ENCODE assay signal across 8 cellular contexts in genomic region chr6:7050911-7051779, GRCh38. TPM values are rescaled to one million over a fixed set of nuclear protein-coding genes. Genes with fewer than 3 reads are reported as not detected.
A peak's percentile ranks its signal among the peaks of the same experiment; 100 is the strongest.
DNase-seq lines count a peak whose midpoint lies in the region; ATAC-seq, FAIRE-seq and TF ChIP-seq lines count a peak whose summit lies in the region.

No MANE protein-coding gene starts in this region.

- 0 out of 2 replicates have a peak overlapping the region, but pooled peaks have one; percentile 66 for H2BK5ac ChIP-seq in H1 (ENCODE audit: low read depth, low read length)
- peak overlapping the region; percentile 73 for H2BK5ac ChIP-seq in mesenchymal stem cell (ENCODE audit: low read depth, low read length, poor library complexity, severe bottlenecking)

- peak overlapping the region; percentile 81 for H2AFZ ChIP-seq in H1 (ENCODE audit: low read length)
- H2AFZ ChIP-seq in mesenchymal stem cell (ENCODE audit: low read depth, low read length) = peak overlapping the region; percentile 97

- no peak overlapping the region for H4K5ac ChIP-seq in H1 (ENCODE audit: insufficient read length, low read depth, low read length)

- H3K79me2 ChIP-seq in H1 (ENCODE audit: control insufficient read depth in 1 of 2, insufficient read depth in 2 of 2, low read length in 2 of 2) = no peaks in the 10 kb centered on the region

- H2BK12ac ChIP-seq in H1 (ENCODE audit: low read depth, low read length) (no peak overlapping the region), mesenchymal stem cell (ENCODE audit: low read length in 2 of 2) (peak overlapping the region; percentile 66 to 92)

- H3K27ac Mint-ChIP-seq in activated CD4-positive, alpha-beta T cell treated with anti-CD3 and anti-CD28 coated beads for 36 hours = no peak overlapping the region

- H3K36me3 ChIP-seq in A673 (ENCODE audit: insufficient read depth, low read length, poor library complexity, severe bottlenecking) (no peaks in the 10 kb centered on the region), KOPT-K1 (ENCODE audit: insufficient read depth, low read length) (no peaks in the 10 kb centered on the region), H1 (ENCODE audit: control insufficient read depth in 2 of 4, insufficient read depth in 4 of 4, low read length in 3 of 4) (no peaks in the 10 kb centered on the region), mesenchymal stem cell (ENCODE audit: control insufficient read depth in 1 of 2, insufficient read depth in 2 of 2, low read depth in 1 of 2, low read length in 2 of 2) (peaks cover 0 to 5% of the 10 kb centered on the region in 2 experiments), testis (ENCODE audit: low read depth, missing control alignments) (no peaks in the 10 kb centered on the region)

- H2AK5ac ChIP-seq in H1 (ENCODE audit: low read depth, low read length) = no peak overlapping the region
- H2AK5ac ChIP-seq in mesenchymal stem cell (ENCODE audit: low read length, severe bottlenecking) = peak overlapping the region; percentile 39

- peaks cover 6% of the 10 kb centered on the region for H3K4me1 Mint-ChIP-seq in activated CD4-positive, alpha-beta T cell treated with anti-CD3 and anti-CD28 coated beads for 36 hours

- TF ChIP-seq POLR2A in H1 (IDR thresholded peaks at IDR 0.05; ENCODE audit: control extremely low read depth in 1 of 2, low read depth in 2 of 2, low read length in 2 of 2) = 0 out of 3 replicates have a peak, but pooled peaks of 1 of the 2 experiments have one; percentile 42
- TF ChIP-seq POLR2A in testis (IDR thresholded peaks at IDR 0.05) = no peak

- H4K91ac ChIP-seq in H1 (replicated peaks; ENCODE audit: insufficient read length, low read length) (peak overlapping the region; percentile 85), mesenchymal stem cell (ENCODE audit: low read length) (peak overlapping the region; percentile 92)

- H4K8ac ChIP-seq in H1 (ENCODE audit: extremely low read depth, insufficient read depth, low read length) = peak overlapping the region; percentile 95
- H4K8ac ChIP-seq in mesenchymal stem cell (ENCODE audit: low read length) = peak overlapping the region; percentile 93

- BruUV-seq in A673 (replicated peaks; lab: Mats Ljungman, UMichigan) = no TSS peak

- no peaks in the 10 kb centered on the region for H3K9me3 Mint-ChIP-seq in activated CD4-positive, alpha-beta T cell treated with anti-CD3 and anti-CD28 coated beads for 36 hours (ENCODE audit: low read depth)

- H2BK15ac ChIP-seq in H1 (ENCODE audit: low read length) (0 out of 2 replicates have a peak overlapping the region, but pooled peaks have one; percentile 46), mesenchymal stem cell (ENCODE audit: low read depth, poor library complexity, severe bottlenecking) (peak overlapping the region; percentile 95)

- no peak for TF ChIP-seq RAD21 in H1 (IDR thresholded peaks at IDR 0.05 in 1 of 2, conservative IDR thresholded peaks at IDR 0.05 in 1 of 2; ENCODE audit: low read depth in 2 of 2, low read length in 2 of 2)

- H2BK120ac ChIP-seq in H1 (replicated peaks; ENCODE audit: low read depth, low read length) (peak overlapping the region; percentile 17), mesenchymal stem cell (ENCODE audit: low read depth, low read length) (peak overlapping the region; percentile 90)

- H3K4ac ChIP-seq in H1 (replicated peaks; ENCODE audit: insufficient read length, low read depth, low read length) = no peak overlapping the region
- H3K4ac ChIP-seq in mesenchymal stem cell (ENCODE audit: low read depth in 1 of 2, low read length in 2 of 2) = peak overlapping the region; percentile 97

- TF ChIP-seq CTCF in A673 (conservative IDR thresholded peaks at IDR 0.05; ENCODE audit: low read depth, low read length) (no peak), H1 (IDR thresholded peaks at IDR 0.05; ENCODE audit: control extremely low read depth in 1 of 3, insufficient read depth in 1 of 3, low read depth in 1 of 3, low read length in 3 of 3) (no peak), testis (IDR thresholded peaks at IDR 0.05) (no peak)

- H3K18ac ChIP-seq in H1 (ENCODE audit: extremely low read depth, low read length) (peak overlapping the region; percentile 83), mesenchymal stem cell (ENCODE audit: low read depth in 1 of 2, low read length in 2 of 2) (peak overlapping the region; percentile 98)

- H3K14ac ChIP-seq in H1 (ENCODE audit: insufficient read length) (no peak overlapping the region), mesenchymal stem cell (ENCODE audit: low read length in 2 of 2) (peak overlapping the region; percentile 86 to 91)

- H3K27me3 Mint-ChIP-seq in activated CD4-positive, alpha-beta T cell treated with anti-CD3 and anti-CD28 coated beads for 36 hours = peaks cover 16% of the 10 kb centered on the region

- no peak overlapping the region for H3K4me3 Mint-ChIP-seq in activated CD4-positive, alpha-beta T cell treated with anti-CD3 and anti-CD28 coated beads for 36 hours

- POLR2A ChIA-PET in A673 (lab: Charles Lee; ENCODE audit: low non-redundant PET) (no interaction called here), H1 (lab: Charles Lee; ENCODE audit: partially characterized antibody) (interaction anchor here (0.7 to 1.7 kb wide), 5 partner anchors 15 to 195 kb away, joined by 3 to 5 read pairs (median 4); partner anchors contain the start of gene RREB1)
- POLR2A ChIA-PET in activated CD4-positive, alpha-beta T cell treated with anti-CD3 and anti-CD28 coated beads for 36 hours (lab: Charles Lee) = interaction anchor here (0.9 kb wide), 1 partner anchor 57 kb away, joined by 3 read pairs; the partner anchor contains the start of gene RREB1

- 2% methylated on average over 58 of the region's 67 CpGs; no CpG with 5 or more reads in 1 of the 2 experiments for WGBS in H1 (ENCODE audit: extremely low coverage in 1 of 2, insufficient coverage in 1 of 2, insufficient read length in 1 of 2, insufficient replicate concordance in 2 of 2, low coverage in 1 of 2, low lambda C conversion rate in 2 of 2, missing lambda C conversion rate in 1 of 2), 2 experiments
- WGBS in mesenchymal stem cell = 4% methylated on average over 63 of the region's 67 CpGs
- WGBS in testis, 2 donors = 14 to 32% methylated on average over 7 to 61 of the region's 67 CpGs

- no peak for FAIRE-seq in H1 (lab: Jason Lieb, UNC)

- intact Hi-C loops in A673 (cut with micrococcal nuclease; ENCODE audit: unreplicated experiment) (loop anchor here (5.0 to 10.0 kb wide), 3 partner anchors 56 to 356 kb away; partner anchors contain the start of gene RREB1), testis (cut with DNase I; ENCODE audit: low total_unique reads) (no loop called here)
- intact Hi-C loops in activated CD4-positive, alpha-beta T cell treated with anti-CD3 and anti-CD28 coated beads for 36 hours (cut with DNase I, micrococcal nuclease) = loop anchor here in 1 of 2 experiments (5.0 kb wide), 1 partner anchor 56 kb away; the partner anchor contains the start of gene RREB1

- no peaks in the 10 kb centered on the region for H3K36me3 Mint-ChIP-seq in activated CD4-positive, alpha-beta T cell treated with anti-CD3 and anti-CD28 coated beads for 36 hours (ENCODE audit: low read depth)

- peak; percentile 40 for ATAC-seq in GM19372 (IDR thresholded peaks at IDR 0.05; ENCODE audit: low read depth, unreplicated experiment)
- peak; percentile 57 for ATAC-seq in activated CD4-positive, alpha-beta T cell treated with anti-CD3 and anti-CD28 coated beads for 36 hours

- H3K4me3 ChIP-seq in A673 (ENCODE audit: low read depth, low read length, poor library complexity, severe bottlenecking) = peak overlapping the region; percentile 70
- H3K4me3 ChIP-seq in H1 (ENCODE audit: extremely low read depth in 1 of 4, insufficient read depth in 2 of 4, low read depth in 3 of 4, low read length in 4 of 4) = peak overlapping the region; percentile 75 to 83 (median 78)
- H3K4me3 ChIP-seq in mesenchymal stem cell (ENCODE audit: insufficient read depth in 1 of 2, low read depth in 1 of 2, low read length in 2 of 2) = peak overlapping the region; percentile 68 to 69
- peak overlapping the region; percentile 54 to 80 for H3K4me3 ChIP-seq in testis

- H4K20me1 ChIP-seq in H1 (replicated peaks in 1 of 2; ENCODE audit: control insufficient read depth in 1 of 2, insufficient read depth in 2 of 2, low read length in 2 of 2) = no peaks in the 10 kb centered on the region

- TF ChIP-seq EP300 in H1 (IDR thresholded peaks at IDR 0.05; ENCODE audit: borderline replicate concordance in 1 of 2, low read depth in 2 of 2, low read length in 2 of 2) = no peak

- H3K79me1 ChIP-seq in H1 (ENCODE audit: low read depth, low read length) = no peaks in the 10 kb centered on the region
- H3K79me1 ChIP-seq in mesenchymal stem cell (replicated peaks; ENCODE audit: low read length, poor library complexity, severe bottlenecking) = no peaks in the 10 kb centered on the region

- H3K9me3 ChIP-seq in A673 (ENCODE audit: low read depth, low read length, poor library complexity, severe bottlenecking) (no peaks in the 10 kb centered on the region), KOPT-K1 (ENCODE audit: insufficient read depth, low read length, poor library complexity, severe bottlenecking) (no peaks in the 10 kb centered on the region), H1 (ENCODE audit: insufficient read depth in 2 of 2, low read depth in 1 of 2, low read length in 1 of 2) (no peaks in the 10 kb centered on the region), mesenchymal stem cell (ENCODE audit: control insufficient read depth, low read length) (no peaks in the 10 kb centered on the region), testis (no peaks in the 10 kb centered on the region)

- peak; percentile 55 for DNase-seq in A673 (ENCODE audit: low spot score)
- peak; percentile 43 for DNase-seq in activated CD4-positive, alpha-beta T cell treated with anti-CD3 and anti-CD28 coated beads for 36 hours
- peak in 1 of 2 experiments; percentile 81 for DNase-seq in H1 (ENCODE audit: low read depth in 1 of 2, low spot score in 2 of 2)
- DNase-seq in mesenchymal stem cell = peak; percentile 84
- DNase-seq in testis = peak; percentile 67
- DNase-seq in cerebellar cortex (ENCODE audit: low spot score) = no peak

- peaks cover 15% of the 10 kb centered on the region for H3K23me2 ChIP-seq in H1 (ENCODE audit: low read depth, low read length)

- CTCF ChIA-PET in A673 (lab: Charles Lee) = interaction anchor here (1.4 kb wide), 1 partner anchor 355 kb away, joined by 5 read pairs; no protein-coding TSS in a partner anchor
- CTCF ChIA-PET in activated CD4-positive, alpha-beta T cell treated with anti-CD3 and anti-CD28 coated beads for 36 hours (lab: Charles Lee) = no interaction called here
- CTCF ChIA-PET in H1 (lab: Charles Lee; ENCODE audit: partially characterized antibody) = interaction anchor here (1.0 to 1.1 kb wide), 2 partner anchors 192 to 348 kb away, joined by 3 read pairs; no protein-coding TSS in a partner anchor

- H3K4me1 ChIP-seq in A673 (ENCODE audit: insufficient read depth, low read length, poor library complexity, severe bottlenecking) (peaks cover 46% of the 10 kb centered on the region), H1 (replicated peaks in 1 of 4; ENCODE audit: control insufficient read depth in 3 of 4, insufficient read depth in 4 of 4, low read length in 3 of 4) (peaks cover 2 to 5% (median 5%) of the 10 kb centered on the region in 4 experiments; a peak in 4 of 7 replicates), mesenchymal stem cell (ENCODE audit: control insufficient read depth, insufficient read depth, low read depth, low read length) (peaks cover 17% of the 10 kb centered on the region), testis (peaks cover 9% of the 10 kb centered on the region)

- H3K23ac ChIP-seq in H1 (ENCODE audit: insufficient read length) (no peak overlapping the region), mesenchymal stem cell (ENCODE audit: low read length in 2 of 2) (peak overlapping the region in 1 of 2 experiments; percentile 96)

- H2BK20ac ChIP-seq in H1 (ENCODE audit: low read length) = 0 out of 2 replicates have a peak overlapping the region, but pooled peaks have one; percentile 18

- H3K27me3 ChIP-seq in A673 (replicated peaks; ENCODE audit: insufficient read depth, low read depth, low read length, poor library complexity) = no peaks in the 10 kb centered on the region
- H3K27me3 ChIP-seq in H1 (replicated peaks in 1 of 4; ENCODE audit: control insufficient read depth in 3 of 4, extremely low read depth in 1 of 4, insufficient read depth in 3 of 4, low read length in 3 of 4) = peaks cover 0 to 16% (median 9%) of the 10 kb centered on the region in 4 experiments; a peak in 5 of 7 replicates
- no peaks in the 10 kb centered on the region for H3K27me3 ChIP-seq in mesenchymal stem cell (ENCODE audit: control insufficient read depth in 1 of 2, insufficient read depth in 1 of 2, low read length in 2 of 2)
- no peaks in the 10 kb centered on the region for H3K27me3 ChIP-seq in testis

- H3K9ac ChIP-seq in H1 (replicated peaks in 1 of 4; ENCODE audit: extremely low read depth in 1 of 4, low read depth in 3 of 4, low read length in 3 of 4) = peak overlapping the region; percentile 24 to 57 (median 46); a peak in 6 of 7 replicates
- H3K9ac ChIP-seq in mesenchymal stem cell (ENCODE audit: low read length) = peak overlapping the region; percentile 86

- peak overlapping the region; percentile 6 for H3K56ac ChIP-seq in H1 (replicated peaks; ENCODE audit: insufficient read length, low read depth, low read length)

- H3K27ac ChIP-seq in A673 (ENCODE audit: low read depth, low read length, poor library complexity, severe bottlenecking) (peak overlapping the region; percentile 75), KOPT-K1 (ENCODE audit: low read depth, low read length, poor library complexity, severe bottlenecking) (peak overlapping the region; percentile 64), H1 (ENCODE audit: low read depth, low read length) (no peak overlapping the region), mesenchymal stem cell (ENCODE audit: low read length, poor library complexity, severe bottlenecking) (peak overlapping the region; percentile 65), testis (peak overlapping the region; percentile 86 to 90)

- H3K4me2 ChIP-seq in H1 (ENCODE audit: insufficient read depth in 1 of 2, low read depth in 2 of 2, low read length in 2 of 2) (peak overlapping the region; percentile 97 to 98), mesenchymal stem cell (ENCODE audit: low read length, poor library complexity, severe bottlenecking) (peak overlapping the region; percentile 99)

RNA-seq across cellular contexts. Expression of gene RREB1, which starts 56.6 kb away (rescaled TPM):
- 55.5 and 61.6 TPM in 2 replicates for total RNA-seq in A673 (2021)
- 10 to 100 TPM; 14.7 to 18.1 TPM for total RNA-seq in activated CD4-positive, alpha-beta T cell treated with anti-CD3 and anti-CD28 coated beads for 36 hours
- total RNA-seq in H1 (2021; fragmentation: NEBNext Ultra II Directional; extraction: Animal tissue kit (Norgen Biotek cat#: 25700)) = 30.9 and 34.7 TPM in 2 replicates
- polyA plus RNA-seq in H1 (2011; rRNA removed) = 3.9 and 5.6 TPM in 2 replicates
- polyA plus RNA-seq in H1 (2011; cell fraction: cytosol; rRNA removed) = 3.5 TPM
- polyA plus RNA-seq in H1 (2011; cell fraction: nucleus; rRNA removed) = 13.6 TPM
- polyA plus RNA-seq in H1 (2012, experiment 1 of 2) = 11.3 to 15.9 TPM (median 12.9 TPM) in 4 replicates
- 5.0 TPM for polyA plus RNA-seq in H1 (2012, experiment 2 of 2)
- 10.9 TPM for polyA plus RNA-seq in H1 (2013, experiment 1 of 2)
- 10.1 TPM for polyA plus RNA-seq in H1 (2013, experiment 2 of 2)
- 19.3 and 22.7 TPM in 2 replicates for polyA minus RNA-seq in H1 (2011; rRNA and poly(A)+ RNA removed)
- polyA minus RNA-seq in H1 (2011; cell fraction: cytosol; rRNA and poly(A)+ RNA removed) = 17.1 TPM
- polyA minus RNA-seq in H1 (2011; cell fraction: nucleus; rRNA and poly(A)+ RNA removed) = 21.1 TPM
- 12.3 TPM for polyA plus RNA-seq in mesenchymal stem cell (2013, experiment 1 of 2)
- polyA plus RNA-seq in mesenchymal stem cell (2013, experiment 2 of 2) = 11.2 TPM
- total RNA-seq in testis = 10 to 100 TPM; 75.0 to 79.2 TPM
- 30.0 TPM for polyA plus RNA-seq in testis (ENCODE audit: insufficient read depth, low read depth, low replicate concordance)
